Comparison of ENCODE assay signal across 9 cellular contexts in genomic region chr5:40167283-40167682, GRCh38.
"Had no signal": no experiment of that assay in that cellular context is flagged by ENCODE, and none has a peak within 500 bp of the region (broad histone marks: within the 10 kb centered on the region; RNA-seq: fewer than 3 reads in every experiment).

No MANE protein-coding gene starts in this region.

- FAIRE-seq: H1 had no signal

- ATAC-seq: GM23338, HCT116 had no signal

- H3K27me3 Mint-ChIP-seq: IgD-negative memory B cell had no signal

- H3K9me3 ChIP-seq: HAP-1 had no signal

- DNase-seq: H7, HFFc6, KG1 had no signal

- H2AFZ ChIP-seq: GM23338 had no signal

- H3K27ac ChIP-seq: HL-60 had no signal

- H3K4me1 ChIP-seq: HAP-1 had no signal

- H3K4me1 Mint-ChIP-seq: IgD-negative memory B cell had no signal

- H3K36me3 Mint-ChIP-seq: IgD-negative memory B cell had no signal

- H3K4me3 ChIP-seq: GM23338, HAP-1 had no signal

- H3K4me2 ChIP-seq: GM23338 had no signal

- H3K4me3 Mint-ChIP-seq: GM23338, HFFc6, IgD-negative memory B cell had no signal

- H3K36me3 ChIP-seq: HAP-1 had no signal

- H3K27ac Mint-ChIP-seq: GM23338, HFFc6, IgD-negative memory B cell had no signal
